18 cellular contexts compared by ENCODE assay signal in genomic region chr4:172725581-172725980, GRCh38.
A peak's percentile ranks its signal among the peaks of the same experiment; 100 is the strongest.
DNase-seq lines count a peak whose midpoint lies in the region; ATAC-seq, FAIRE-seq and TF ChIP-seq lines count a peak whose summit lies in the region.
"Had no signal": no experiment of that assay in that cellular context is flagged by ENCODE, and none has a peak within 500 bp of the region (broad histone marks: within the 10 kb centered on the region; RNA-seq: fewer than 3 reads in every experiment).

No MANE protein-coding gene starts in this region.

- peak; percentile 39 for FAIRE-seq in small intestine (lab: Jason Lieb, UNC)
- FAIRE-seq: D721Med, frontal cortex had no signal

- H3K9me3 Mint-ChIP-seq in nephron progenitor cell: peaks cover 16% of the 10 kb centered on the region

- no peak for TF ChIP-seq CTCF in RWPE2 (IDR thresholded peaks at IDR 0.05; ENCODE audit: poor library complexity, severe bottlenecking)
- TF ChIP-seq CTCF in foreskin fibroblast (IDR thresholded peaks at IDR 0.05; ENCODE audit: low read depth, low read length): no peak
- no peak for TF ChIP-seq CTCF in nephron progenitor cell (IDR thresholded peaks at IDR 0.05)

- peak; percentile 61; the same call in 2 of the 3 replicates for ATAC-seq in RWPE2 (ENCODE audit: low read depth)
- ATAC-seq: sciatic nerve had no signal

- 10 to 31% (median 18%) methylated on average over 3 of the region's 3 CpGs for WGBS in small intestine, 3 donors

- DNase-seq in GM04503 (ENCODE audit: low read depth) (peak; percentile 1), RWPE2 (ENCODE audit: low spot score) (no peak), foreskin fibroblast (peak; percentile 23 to 62), small intestine (peak; percentile 47), NCI-H128 (lab: John Stamatoyannopoulos, UW; ENCODE audit: unreplicated experiment) (no peak), nephron progenitor cell (no peak)
- no peak for DNase-seq in stimulated activated CD4-positive, alpha-beta T cell treated with anti-CD3 and anti-CD28 coated beads, Interleukin-12 subunit alpha, Interleukin-12 subunit beta, amount 100 ng/mL, for 4 hours
- DNase-seq: activated CD8-positive, alpha-beta memory T cell treated with anti-CD3 and anti-CD28 coated beads, Interleukin-2, amount 50 U/mL, for 48 hours; activated gamma-delta T cell; BE2C; cerebellar nuclear complex; NCI-H1436 treated with DMSO at 0.1 percent for 48 hours; NCI-H2171 treated with DMSO at 0.1 percent for 48 hours; NCI-H82 had no signal

- no peaks in the 10 kb centered on the region for H3K36me3 Mint-ChIP-seq in nephron progenitor cell (ENCODE audit: low read depth)

- H3K36me3 ChIP-seq in RWPE2 (ENCODE audit: low read depth): no peaks in the 10 kb centered on the region
- no peaks in the 10 kb centered on the region for H3K36me3 ChIP-seq in small intestine (ENCODE audit: control insufficient read depth in 2 of 2, insufficient read depth in 2 of 2, low read length in 2 of 2)
- H3K36me3 ChIP-seq: BE2C had no signal

- H3K4me3 ChIP-seq in RWPE2 (ENCODE audit: severe bottlenecking): no peak overlapping the region
- H3K4me3 ChIP-seq in foreskin fibroblast (ENCODE audit: low read depth in 1 of 2, low read length in 2 of 2): no peak overlapping the region
- H3K4me3 ChIP-seq in small intestine (ENCODE audit: low read depth in 1 of 2, low read length in 2 of 2): no peak overlapping the region
- H3K4me3 ChIP-seq: SK-N-MC had no signal

- peaks cover 15% of the 10 kb centered on the region for H3K4me1 Mint-ChIP-seq in nephron progenitor cell

- no peak overlapping the region for H3K4me3 Mint-ChIP-seq in nephron progenitor cell

- H3K9me3 ChIP-seq in RWPE2 (ENCODE audit: severe bottlenecking) (no peaks in the 10 kb centered on the region), small intestine (ENCODE audit: control insufficient read depth, low read depth) (peaks cover 1% of the 10 kb centered on the region)
- H3K9me3 ChIP-seq: BE2C had no signal

- H3K27me3 ChIP-seq in RWPE2 (ENCODE audit: insufficient read depth, poor library complexity, severe bottlenecking) (no peaks in the 10 kb centered on the region), small intestine (ENCODE audit: control insufficient read depth in 2 of 2, insufficient read depth in 2 of 2, low read length in 2 of 2) (no peaks in the 10 kb centered on the region)
- H3K27me3 ChIP-seq: BE2C had no signal

- no peak overlapping the region for H3K27ac Mint-ChIP-seq in nephron progenitor cell

- H3K4me1 ChIP-seq in RWPE2 (ENCODE audit: insufficient read depth, poor library complexity, severe bottlenecking) (no peaks in the 10 kb centered on the region), small intestine (ENCODE audit: control insufficient read depth in 2 of 2, insufficient read depth in 1 of 2, low read depth in 1 of 2, low read length in 1 of 2) (no peaks in the 10 kb centered on the region)
- H3K4me1 ChIP-seq: BE2C had no signal

- H3K27ac ChIP-seq in RWPE2 (ENCODE audit: poor library complexity, severe bottlenecking) (no peak overlapping the region), small intestine (ENCODE audit: low read depth in 1 of 2, low read length in 1 of 2) (peak overlapping the region; percentile 90 to 92)
- H3K27ac ChIP-seq: SK-N-MC had no signal

- no peaks in the 10 kb centered on the region for H3K27me3 Mint-ChIP-seq in nephron progenitor cell (ENCODE audit: low read depth, poor library complexity)

Comparison
In these comparisons a context has a peak if more than half of its experiments do, and no peak if none do; other contexts are left out.
1. DNase-seq: peak in GM04503 (single experiment), foreskin fibroblast (2 of 2) and small intestine (single experiment); none in RWPE2 (single experiment), stimulated activated CD4-positive, alpha-beta T cell treated with anti-CD3 and anti-CD28 coated beads, Interleukin-12 subunit alpha, Interleukin-12 subunit beta, amount 100 ng/mL, for 4 hours (single experiment), NCI-H128 (single experiment) and nephron progenitor cell (single experiment).